ENCODE assay signal across 22 cellular contexts in genomic region chr12:121137512-121137911, GRCh38.
"Had no signal": no experiment of that assay in that cellular context is flagged by ENCODE, and none has a peak within 500 bp of the region (broad histone marks: within the 10 kb centered on the region; RNA-seq: fewer than 3 reads in every experiment).

No MANE protein-coding gene starts in this region.

- H3K27me3 ChIP-seq: MG63, SJSA1 had no signal

- DNase-seq: KG1, MG63, NCI-H1092, NCI-H1105 treated with DMSO at 0.1 percent for 48 hours, NCI-H1417 treated with DMSO at 0.1 percent for 48 hours, NCI-H146, NCI-H1694 treated with DMSO at 0.1 percent for 48 hours, NCI-H1930, NCI-H2081, NCI-H2107, NCI-H2171, NCI-H226, NCI-H510A, NCI-H524 treated with DMSO at 0.1 percent for 48 hours, NCI-H69, NCI-H774, Right ventricle myocardium superior, RPMI8226, SIG-M5 had no signal

- H3K9me3 ChIP-seq: MG63 had no signal

- H3K36me3 ChIP-seq: MG63, SJSA1 had no signal

- H3K4me3 ChIP-seq: MG63, SJSA1, SK-N-MC had no signal

- H3K27ac ChIP-seq: HL-60, SJSA1, SK-N-MC had no signal
